Comparison of ENCODE assay signal across 17 cellular contexts in the genomic region with DNA sequence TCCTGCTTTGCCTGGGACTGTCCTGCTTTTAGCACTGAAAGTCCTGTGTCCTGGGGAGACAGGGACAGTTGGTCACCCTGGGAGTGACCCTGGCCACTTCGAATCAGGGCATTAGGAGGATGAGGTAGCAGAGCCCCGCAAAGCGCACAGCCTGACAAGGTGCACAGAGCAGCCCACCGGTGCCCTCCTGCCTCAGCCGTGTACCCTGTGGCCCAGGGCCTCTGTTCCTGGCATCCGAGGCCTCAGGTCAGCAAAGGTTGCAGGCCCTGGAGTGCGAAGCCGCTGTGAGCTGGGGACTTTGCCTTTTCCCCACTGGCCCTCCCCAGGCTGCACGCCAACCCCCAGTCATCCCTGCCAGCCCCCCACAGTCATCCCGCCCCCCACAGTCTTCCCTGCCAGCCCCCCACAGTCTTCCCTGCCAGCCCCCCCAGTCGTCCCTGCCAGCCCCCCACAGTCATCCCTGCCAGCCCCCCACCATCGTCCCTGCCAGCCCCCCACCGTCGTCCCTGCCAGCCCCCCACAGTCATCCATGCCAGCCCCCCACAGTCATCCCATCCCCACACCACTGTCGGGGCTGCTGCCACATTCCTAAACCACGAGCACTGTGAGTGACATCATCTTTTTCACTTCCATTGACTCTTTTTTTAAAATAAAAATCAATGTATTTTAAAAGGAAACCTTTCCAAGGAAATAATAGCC.
DNase-seq lines count a peak whose midpoint lies in the region; TF ChIP-seq lines count a peak whose summit lies in the region.
"Had no signal": no experiment of that assay in that cellular context is flagged by ENCODE, and none has a peak within 500 bp of the region (broad histone marks: within the 10 kb centered on the region; RNA-seq: fewer than 3 reads in every experiment).

No MANE protein-coding gene starts in this region.

- no peak overlapping the region for H4K91ac ChIP-seq in trophoblast cell (ENCODE audit: low read depth, low read length)

- H3K9ac ChIP-seq in GM23248 (peak overlapping the region; percentile 71), trophoblast cell (ENCODE audit: low read length) (no peak overlapping the region)

- H4K12ac ChIP-seq in trophoblast cell (ENCODE audit: low read depth, low read length), result no peak overlapping the region

- no peak overlapping the region for H3K23ac ChIP-seq in trophoblast cell (ENCODE audit: low read length)

- no peak for TF ChIP-seq CTCF in ascending aorta (IDR thresholded peaks at IDR 0.05)
- TF ChIP-seq CTCF in tibial artery (IDR thresholded peaks at IDR 0.05), result no peak

- in situ Hi-C loops in GM23248 (cut with MboI), result no loop called here

- H3K27ac ChIP-seq in GM23248, result peak overlapping the region; percentile 88
- peak overlapping the region; percentile 71 to 77 for H3K27ac ChIP-seq in ascending aorta
- peak overlapping the region; percentile 85 to 87 for H3K27ac ChIP-seq in tibial artery
- no peak overlapping the region for H3K27ac ChIP-seq in trophoblast cell (ENCODE audit: low read depth, low read length)
- H3K27ac ChIP-seq: left lung had no signal

- DNase-seq in GM23248, result peak; percentile 54
- no peak for DNase-seq in ascending aorta (ENCODE audit: low spot score in 2 of 2)
- peak; percentile 38 for DNase-seq in glomerular visceral epithelial cell (ENCODE audit: extremely low spot score)
- DNase-seq in tibial artery, result no peak
- DNase-seq in amygdala (lab: John Stamatoyannopoulos, UW), result no peak
- DNase-seq in trophoblast cell, result no peak
- DNase-seq in NCI-H2107 (lab: John Stamatoyannopoulos, UW), result no peak
- DNase-seq: activated CD4-positive, alpha-beta memory T cell treated with anti-CD3 and anti-CD28 coated beads, Interleukin-2, amount 10 ng/mL, durations not matched to agents 7 days and 5 days; activated naive CD8-positive, alpha-beta T cell treated with anti-CD3 and anti-CD28 coated beads, Interleukin-2, amount 10 ng/mL, durations not matched to agents 7 days and 5 days; activated T-cell treated with anti-CD3 and anti-CD28 coated beads, Interleukin-2, amount 50 U/mL, for 48 hours; CD4-positive, alpha-beta memory T cell; effector memory CD8-positive, alpha-beta T cell; left lung; NCI-H1436; NCI-H226; small intestine; stimulated activated CD4-positive, alpha-beta T cell treated with anti-CD3 and anti-CD28 coated beads, Interleukin-4, amount 100 ng/mL, for 4 hours had no signal

- H3K9me3 ChIP-seq in GM23248 (ENCODE audit: low read depth) (no peaks in the 10 kb centered on the region), ascending aorta (no peaks in the 10 kb centered on the region), tibial artery (no peaks in the 10 kb centered on the region), trophoblast cell (ENCODE audit: insufficient read depth, low read depth, low read length) (no peaks in the 10 kb centered on the region)
- H3K9me3 ChIP-seq: left lung had no signal

- H4K8ac ChIP-seq in trophoblast cell (ENCODE audit: low read depth, low read length), result no peak overlapping the region

- 72 to 79% methylated on average over 11 to 16 of the region's 16 CpGs for WGBS in GM23248 (ENCODE audit: low coverage in 1 of 2, low lambda C conversion rate in 2 of 2, missing lambda C conversion rate in 2 of 2), 2 experiments
- WGBS in trophoblast cell (ENCODE audit: extremely low coverage, insufficient coverage, insufficient read length), result no CpG with 5 or more reads among the region's 16 CpGs

- H3K18ac ChIP-seq in trophoblast cell (ENCODE audit: low read length), result no peak overlapping the region

- H3K14ac ChIP-seq in trophoblast cell (ENCODE audit: low read length), result no peak overlapping the region

- H4K20me1 ChIP-seq in GM23248 (ENCODE audit: insufficient read depth), result no peaks in the 10 kb centered on the region

- no peak overlapping the region for H3K4me3 ChIP-seq in GM23248
- no peak overlapping the region for H3K4me3 ChIP-seq in ascending aorta
- no peak overlapping the region for H3K4me3 ChIP-seq in tibial artery
- H3K4me3 ChIP-seq in trophoblast cell (ENCODE audit: low read depth, low read length), result no peak overlapping the region
- H3K4me3 ChIP-seq: left lung had no signal

- H2AFZ ChIP-seq in GM23248 (no peak overlapping the region), trophoblast cell (ENCODE audit: insufficient read depth, low read length, poor library complexity) (no peak overlapping the region)

- no peak overlapping the region for H2BK12ac ChIP-seq in trophoblast cell (ENCODE audit: low read length)

- intact Hi-C loops in ascending aorta (cut with DNase I), result loop anchor here (5.0 kb wide), 1 partner anchor 227 kb away; no protein-coding TSS in a partner anchor
- intact Hi-C loops in tibial artery (cut with DNase I; ENCODE audit: low total_unique reads), result no loop called here

- H3K4me2 ChIP-seq in GM23248 (ENCODE audit: unreplicated experiment), result peak overlapping the region; percentile 41
- no peak overlapping the region for H3K4me2 ChIP-seq in trophoblast cell (ENCODE audit: low read length)

- H3F3A ChIP-seq in GM23248 (ENCODE audit: insufficient read depth), result 0 out of 2 replicates have a peak, but pooled peaks cover 10% of the 10 kb centered on the region

- no peaks in the 10 kb centered on the region for H3K27me3 ChIP-seq in GM23248 (replicated peaks; ENCODE audit: insufficient read depth)
- no peaks in the 10 kb centered on the region for H3K27me3 ChIP-seq in ascending aorta
- no peaks in the 10 kb centered on the region for H3K27me3 ChIP-seq in tibial artery
- H3K27me3 ChIP-seq in trophoblast cell (ENCODE audit: insufficient read depth, low read length), result no peaks in the 10 kb centered on the region
- H3K27me3 ChIP-seq: left lung had no signal

- no peak overlapping the region for H2AK5ac ChIP-seq in trophoblast cell (ENCODE audit: low read length)

- no peaks in the 10 kb centered on the region for H3K9me2 ChIP-seq in GM23248 (ENCODE audit: insufficient read depth)

- peaks cover 18% of the 10 kb centered on the region for H3K4me1 ChIP-seq in GM23248 (ENCODE audit: insufficient read depth)
- H3K4me1 ChIP-seq in ascending aorta, result peaks cover 11 to 19% of the 10 kb centered on the region in 2 donors
- H3K4me1 ChIP-seq in tibial artery, result peaks cover 0 to 28% (median 18%) of the 10 kb centered on the region in 4 donors
- peaks cover 3% of the 10 kb centered on the region in 2 experiments for H3K4me1 ChIP-seq in trophoblast cell (ENCODE audit: control insufficient read depth in 1 of 2, insufficient read depth in 2 of 2, low read length in 2 of 2)
- H3K4me1 ChIP-seq: left lung had no signal

- H2BK5ac ChIP-seq in trophoblast cell (ENCODE audit: low read depth, low read length, poor library complexity), result no peak overlapping the region

- no peaks in the 10 kb centered on the region for H3K79me1 ChIP-seq in trophoblast cell (ENCODE audit: low read length)

- H3K79me2 ChIP-seq in GM23248 (ENCODE audit: insufficient read depth), result no peaks in the 10 kb centered on the region
- no peaks in the 10 kb centered on the region for H3K79me2 ChIP-seq in trophoblast cell (ENCODE audit: control insufficient read depth, insufficient read depth, low read length, poor library complexity)

- H2BK120ac ChIP-seq in trophoblast cell (ENCODE audit: insufficient read depth, low read length, poor library complexity), result no peak overlapping the region

- H3K36me3 ChIP-seq in GM23248 (ENCODE audit: low read depth) (no peaks in the 10 kb centered on the region), ascending aorta (peaks cover 58 to 74% of the 10 kb centered on the region in 2 donors), tibial artery (peaks cover 52 to 79% (median 79%) of the 10 kb centered on the region in 3 donors), trophoblast cell (ENCODE audit: control insufficient read depth in 1 of 2, insufficient read depth in 2 of 2, low read length in 2 of 2) (no peaks in the 10 kb centered on the region)

- H3K4ac ChIP-seq in trophoblast cell (ENCODE audit: low read depth, low read length), result no peak overlapping the region

Comparison
In these comparisons a context has a peak if more than half of its experiments do, and no peak if none do; other contexts are left out.
1. DNase-seq: peak in GM23248 (single experiment) and glomerular visceral epithelial cell (single experiment); none in ascending aorta (0 of 2), tibial artery (0 of 2), amygdala (0 of 56), trophoblast cell (0 of 2) and NCI-H2107 (single experiment).